In the genomic region with DNA sequence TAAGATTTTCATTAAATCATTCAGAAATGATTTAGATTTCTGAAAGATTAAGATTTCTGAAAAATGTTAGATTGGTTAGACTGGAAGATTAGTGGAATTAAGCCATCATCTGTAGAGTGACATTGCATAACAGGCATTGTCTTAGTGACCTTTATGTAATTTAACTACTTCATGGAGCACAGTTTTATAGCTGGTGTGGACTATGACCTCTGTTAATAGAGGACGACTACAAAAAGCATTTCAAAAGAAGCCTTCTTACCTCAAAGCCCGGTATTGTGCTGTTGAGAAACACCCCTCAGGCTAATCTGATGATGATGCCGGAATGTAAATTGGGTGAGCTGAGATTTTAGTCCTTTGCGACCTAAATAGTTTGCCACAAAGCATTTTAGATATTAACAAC, we compare ENCODE assay signal across 16 cellular contexts. TPM values are rescaled to one million over a fixed set of nuclear protein-coding genes. Genes with fewer than 3 reads are reported as not detected.
DNase-seq lines count a peak whose midpoint lies in the region; FAIRE-seq and TF ChIP-seq lines count a peak whose summit lies in the region.
"Had no signal": no experiment of that assay in that cellular context is flagged by ENCODE, and none has a peak within 500 bp of the region (broad histone marks: within the 10 kb centered on the region; RNA-seq: fewer than 3 reads in every experiment).

No MANE protein-coding gene starts in this region.

- FAIRE-seq in keratinocyte (lab: Jason Lieb, UNC) (peak; percentile 73), HTR-8/SVneo (lab: Jason Lieb, UNC) (no peak)

- H3K9ac ChIP-seq in SK-N-MC (ENCODE audit: insufficient read length) (no peak overlapping the region), keratinocyte (ENCODE audit: control insufficient read depth, extremely low read depth, insufficient read depth, low read length) (no peak overlapping the region)

- no peak overlapping the region for H2AFZ ChIP-seq in keratinocyte (ENCODE audit: control insufficient read depth, low read length)

- dilution Hi-C loops in keratinocyte (cut with MboI; ENCODE audit: extremely low pct_ligation_motif_present, low sequenced_read_pairs) = no loop called here

- TF ChIP-seq CTCF in keratinocyte (optimal IDR thresholded peaks at IDR 0.05 in 1 of 3, IDR thresholded peaks at IDR 0.05 in 1 of 3, conservative IDR thresholded peaks at IDR 0.05 in 1 of 3; ENCODE audit: extremely low read depth in 1 of 3, insufficient read depth in 2 of 3, low read length in 3 of 3) (no peak), retinal pigment epithelial cell (conservative IDR thresholded peaks at IDR 0.05; ENCODE audit: low read depth, low read length) (no peak)

- H4K20me1 ChIP-seq in keratinocyte (ENCODE audit: control insufficient read depth, extremely low read depth, insufficient read depth, low read length) = no peaks in the 10 kb centered on the region

- H3K4me1 ChIP-seq in HAP-1 (peaks cover 8% of the 10 kb centered on the region), keratinocyte (ENCODE audit: control insufficient read depth, extremely low read depth, insufficient read depth, low read length) (peaks cover 9% of the 10 kb centered on the region)

- H3K4me3 ChIP-seq in HAP-1 = no peak overlapping the region
- H3K4me3 ChIP-seq in SK-N-MC = no peak overlapping the region
- H3K4me3 ChIP-seq in keratinocyte (ENCODE audit: control insufficient read depth in 2 of 3, extremely low read depth in 1 of 3, insufficient read depth in 2 of 3, low read depth in 1 of 3, low read length in 3 of 3) = no peak overlapping the region
- H3K4me3 ChIP-seq in retinal pigment epithelial cell (ENCODE audit: low read length) = no peak overlapping the region
- H3K4me3 ChIP-seq: gastroesophageal sphincter, thyroid gland had no signal

- in situ Hi-C loops in HAP-1 (cut with MboI; ENCODE audit: low sequenced_read_pairs) = no loop called here

- peaks cover 5% of the 10 kb centered on the region for H3K79me2 ChIP-seq in keratinocyte (ENCODE audit: control insufficient read depth, insufficient read depth, low read length)

- H3K27me3 ChIP-seq in HAP-1 (ENCODE audit: low read depth) (peaks cover 57% of the 10 kb centered on the region), keratinocyte (ENCODE audit: control insufficient read depth, extremely low read depth, insufficient read depth, low read length) (no peaks in the 10 kb centered on the region)
- H3K27me3 ChIP-seq: gastroesophageal sphincter, thyroid gland had no signal

- H3K36me3 ChIP-seq in HAP-1 (replicated peaks) = no peaks in the 10 kb centered on the region
- H3K36me3 ChIP-seq in SK-N-MC (ENCODE audit: insufficient read depth, low read length) = no peaks in the 10 kb centered on the region
- H3K36me3 ChIP-seq in keratinocyte (ENCODE audit: control insufficient read depth in 2 of 2, extremely low read depth in 1 of 2, insufficient read depth in 2 of 2, low read length in 2 of 2) = peaks cover 0 to 1% of the 10 kb centered on the region in 2 experiments
- H3K36me3 ChIP-seq: gastroesophageal sphincter, thyroid gland had no signal

- no peaks in the 10 kb centered on the region for H3K9me1 ChIP-seq in keratinocyte (ENCODE audit: control insufficient read depth, extremely low read depth, insufficient read depth, low read length)

- no peaks in the 10 kb centered on the region for H3K9me3 ChIP-seq in HAP-1
- H3K9me3 ChIP-seq in SK-N-MC (ENCODE audit: low read depth, low read length) = no peaks in the 10 kb centered on the region
- no peaks in the 10 kb centered on the region for H3K9me3 ChIP-seq in keratinocyte (ENCODE audit: control insufficient read depth, low read depth, low read length)
- H3K9me3 ChIP-seq: gastroesophageal sphincter, thyroid gland had no signal

- no peak overlapping the region for H3K4me2 ChIP-seq in keratinocyte (ENCODE audit: control insufficient read depth, extremely low read depth, insufficient read depth, low read depth, low read length)

- peak; percentile 71 to 98 for DNase-seq in HAP-1 (ENCODE audit: low spot score in 2 of 2)
- DNase-seq in SK-N-MC (ENCODE audit: low read depth, low spot score) = peak; percentile 45
- DNase-seq in keratinocyte (ENCODE audit: low read depth, low spot score) = no peak
- DNase-seq in retinal pigment epithelial cell (ENCODE audit: low read depth) = peak; percentile 32
- DNase-seq in activated T-cell treated with anti-CD3 and anti-CD28 coated beads, Interleukin-2, amount 50 U/mL, for 1 hour = no peak
- no peak for DNase-seq in HTR-8/SVneo (ENCODE audit: insufficient read length, low spot score)
- no peak for DNase-seq in activated gamma-delta T cell treated with Interleukin-2 at 50 U/mL for 16 hours
- DNase-seq: activated CD4-positive, alpha-beta T cell treated with anti-CD3 and anti-CD28 coated beads, Interleukin-2, amount 50 U/mL, for 1 hour; activated naive CD4-positive, alpha-beta T cell treated with anti-CD3 and anti-CD28 coated beads, Interleukin-2, amount 10 ng/mL, durations not matched to agents 7 days and 5 days; cortex of kidney; HFFc6; mesenchymal stem cell; NCI-H1048; NCI-H2171; thyroid gland had no signal

- peak overlapping the region; percentile 25; the same call in 1 of the 2 replicates for H3K27ac ChIP-seq in SK-N-MC
- no peak overlapping the region for H3K27ac ChIP-seq in keratinocyte (ENCODE audit: control insufficient read depth, insufficient read depth, low read length)
- H3K27ac ChIP-seq: gastroesophageal sphincter, thyroid gland had no signal

RNA-seq across cellular contexts. Expression of gene GALNT11, which starts 55.6 kb away (rescaled TPM):
- polyA plus RNA-seq in keratinocyte = 35.1 to 42.3 TPM (median 37.3 TPM) in 3 replicates
- polyA plus RNA-seq in keratinocyte (2011; ENCODE audit: low read depth) = 17.0 TPM
- 28.5 and 50.5 TPM in 2 replicates for polyA plus RNA-seq in keratinocyte (2011; cell fraction: cytosol; rRNA removed)
- 48.0 and 52.9 TPM in 2 replicates for polyA plus RNA-seq in keratinocyte (2011; cell fraction: nucleus; rRNA removed)
- polyA plus RNA-seq in keratinocyte (2012; ENCODE audit: low replicate concordance) = 18.8 and 23.6 TPM in 2 replicates
- 8.5 to 28.1 TPM (median 21.5 TPM) in 3 replicates for polyA minus RNA-seq in keratinocyte
- polyA minus RNA-seq in keratinocyte (2011; cell fraction: cytosol; rRNA and poly(A)+ RNA removed) = 18.0 TPM
- polyA minus RNA-seq in keratinocyte (2011; cell fraction: nucleus; rRNA and poly(A)+ RNA removed) = 17.2 and 30.5 TPM in 2 replicates

Comparison
In these comparisons a context has a peak if more than half of its experiments do, and no peak if none do; other contexts are left out.
1. DNase-seq: peak in HAP-1 (2 of 2), SK-N-MC (single experiment) and retinal pigment epithelial cell (single experiment); none in keratinocyte (single experiment), activated T-cell treated with anti-CD3 and anti-CD28 coated beads, Interleukin-2, amount 50 U/mL, for 1 hour (single experiment), HTR-8/SVneo (single experiment) and activated gamma-delta T cell treated with Interleukin-2 at 50 U/mL for 16 hours (single experiment).